ENCODE assay signal across 16 cellular contexts in genomic region chr14:68176687-68177086, GRCh38.
DNase-seq lines count a peak whose midpoint lies in the region; ATAC-seq and TF ChIP-seq lines count a peak whose summit lies in the region.
"Had no signal": no experiment of that assay in that cellular context is flagged by ENCODE, and none has a peak within 500 bp of the region (broad histone marks: within the 10 kb centered on the region; RNA-seq: fewer than 3 reads in every experiment).

No MANE protein-coding gene starts in this region.

- BruUV-seq in HCT116 (replicated peaks; lab: Mats Ljungman, UMichigan), result no TSS peak

- TF ChIP-seq CTCF in HCT116 (IDR thresholded peaks at IDR 0.05 in 2 of 3, conservative IDR thresholded peaks at IDR 0.05 in 1 of 3; ENCODE audit: borderline replicate concordance in 1 of 3, insufficient read depth in 1 of 3, low read depth in 2 of 3, low read length in 2 of 3) (no peak), nephron (IDR thresholded peaks at IDR 0.05; ENCODE audit: unreplicated experiment in 3 of 3) (no peak), type B pancreatic cell (conservative IDR thresholded peaks at IDR 0.05) (no peak), ascending aorta (IDR thresholded peaks at IDR 0.05) (no peak)

- H3K27ac Mint-ChIP-seq in nephron, result peak overlapping the region in 2 of 3 experiments; percentile 60 to 99
- peak overlapping the region; percentile 4 for H3K27ac Mint-ChIP-seq in type B pancreatic cell
- H3K27ac Mint-ChIP-seq: CD14-positive monocyte; CD4-positive, alpha-beta memory T cell; GM23338; HFFc6 had no signal

- TF ChIP-seq RAD21 in HCT116 (IDR thresholded peaks at IDR 0.05; ENCODE audit: low read depth), result no peak

- H3K4me3 ChIP-seq in HCT116 (replicated peaks in 1 of 2; ENCODE audit: low read depth in 1 of 2, low read length in 2 of 2) (no peak overlapping the region), ascending aorta (no peak overlapping the region)
- H3K4me3 ChIP-seq: BLaER1, GM23338 had no signal

- POLR2A ChIA-PET in HCT116 (lab: Charles Lee), result no interaction called here

- H3K9ac ChIP-seq in HCT116 (ENCODE audit: low read length), result no peak overlapping the region
- H3K9ac ChIP-seq: BLaER1 had no signal

- RAD21 ChIA-PET in HCT116 (lab: Charles Lee; ENCODE audit: low non-redundant PET in 1 of 2, low total read pairs in 2 of 2, uncharacterized antibody in 2 of 2, unreplicated experiment in 2 of 2), result no interaction called here

- intact Hi-C loops in HCT116 (cut with micrococcal nuclease), result no loop called here
- intact Hi-C loops in ascending aorta (cut with DNase I), result no loop called here

- H3K4me1 ChIP-seq in HCT116 (ENCODE audit: control insufficient read depth in 1 of 2, insufficient read depth in 2 of 2, low read length in 2 of 2) (peaks cover 50 to 75% of the 10 kb centered on the region in 2 experiments), ascending aorta (no peaks in the 10 kb centered on the region)
- H3K4me1 ChIP-seq: BLaER1 had no signal

- ATAC-seq in HCT116, result no peak
- no peak for ATAC-seq in GM18498 (IDR thresholded peaks at IDR 0.05; ENCODE audit: unreplicated experiment)
- ATAC-seq: GM23338 had no signal

- H3K4me3 Mint-ChIP-seq in nephron (no peak overlapping the region), type B pancreatic cell (no peak overlapping the region)
- H3K4me3 Mint-ChIP-seq: CD14-positive monocyte; CD4-positive, alpha-beta memory T cell; GM23338; HFFc6 had no signal

- TF ChIP-seq POLR2A in HCT116 (IDR thresholded peaks at IDR 0.05; ENCODE audit: borderline replicate concordance, extremely low read depth, insufficient read depth, insufficient read length), result no peak

- H3K36me3 ChIP-seq in HCT116 (ENCODE audit: control insufficient read depth in 1 of 2, insufficient read depth in 2 of 2, low read length in 2 of 2), result no peaks in the 10 kb centered on the region
- no peaks in the 10 kb centered on the region for H3K36me3 ChIP-seq in ascending aorta
- H3K36me3 ChIP-seq: BLaER1 had no signal

- no peak overlapping the region for H2AFZ ChIP-seq in HCT116 (ENCODE audit: low read depth, low read length, poor library complexity, severe bottlenecking)
- H2AFZ ChIP-seq: GM23338 had no signal

- H3K9me2 ChIP-seq in HCT116 (ENCODE audit: insufficient read depth), result no peaks in the 10 kb centered on the region

- H4K20me1 ChIP-seq in HCT116 (ENCODE audit: insufficient read depth), result no peaks in the 10 kb centered on the region
- H4K20me1 ChIP-seq: BLaER1 had no signal

- H3K4me2 ChIP-seq in HCT116 (ENCODE audit: low read length), result no peak overlapping the region
- H3K4me2 ChIP-seq: BLaER1, GM23338 had no signal

- no peak for DNase-seq in HCT116 (ENCODE audit: low read depth, low spot score)
- no peak for DNase-seq in type B pancreatic cell (ENCODE audit: extremely low spot score, unreplicated experiment)
- DNase-seq in amniotic stem cell (lab: John Stamatoyannopoulos, UW), result no peak
- no peak for DNase-seq in ascending aorta (ENCODE audit: low spot score in 2 of 2)
- DNase-seq: CD4-positive, alpha-beta memory T cell; DMS153; DMS79; GDM1; HCEC 1CT; HFFc6; IMR-90 had no signal

- H3K27me3 Mint-ChIP-seq in nephron (ENCODE audit: low read depth) (no peaks in the 10 kb centered on the region), type B pancreatic cell (no peaks in the 10 kb centered on the region)
- H3K27me3 Mint-ChIP-seq: CD4-positive, alpha-beta memory T cell had no signal

- no peaks in the 10 kb centered on the region for H3K9me3 Mint-ChIP-seq in nephron
- H3K9me3 Mint-ChIP-seq in type B pancreatic cell, result peaks cover 8% of the 10 kb centered on the region
- H3K9me3 Mint-ChIP-seq: CD4-positive, alpha-beta memory T cell; GM23338; HFFc6 had no signal

- CTCF ChIA-PET in HCT116 (lab: Charles Lee), result no interaction called here

- H3K36me3 Mint-ChIP-seq in nephron (ENCODE audit: low read depth), result no peaks in the 10 kb centered on the region
- H3K36me3 Mint-ChIP-seq in type B pancreatic cell, result peaks cover 10% of the 10 kb centered on the region
- H3K36me3 Mint-ChIP-seq: CD14-positive monocyte had no signal

- no peaks in the 10 kb centered on the region for H3K27me3 ChIP-seq in HCT116 (ENCODE audit: insufficient read depth, low read length)
- no peaks in the 10 kb centered on the region for H3K27me3 ChIP-seq in ascending aorta
- H3K27me3 ChIP-seq: BLaER1 had no signal

- H3K27ac ChIP-seq in HCT116 (ENCODE audit: low read depth, low read length), result peak overlapping the region; percentile 95
- H3K27ac ChIP-seq in ascending aorta, result no peak overlapping the region
- H3K27ac ChIP-seq: BLaER1 had no signal

- no peaks in the 10 kb centered on the region for H3K9me3 ChIP-seq in HCT116 (ENCODE audit: control insufficient read depth in 1 of 2, insufficient read depth in 1 of 2, low read depth in 1 of 2, low read length in 2 of 2)
- no peaks in the 10 kb centered on the region for H3K9me3 ChIP-seq in ascending aorta
- H3K9me3 ChIP-seq: BLaER1 had no signal

- peaks cover 87% of the 10 kb centered on the region for H3K4me1 Mint-ChIP-seq in nephron
- H3K4me1 Mint-ChIP-seq in type B pancreatic cell (ENCODE audit: unreplicated experiment), result peaks cover 55% of the 10 kb centered on the region
- H3K4me1 Mint-ChIP-seq: CD14-positive monocyte had no signal

- H3K79me2 ChIP-seq in HCT116 (ENCODE audit: insufficient read depth, low read length), result no peaks in the 10 kb centered on the region

TF ChIP-seq in HCT116, 20 proteins besides CTCF, POLR2A, EP300 and RAD21:
- TF ChIP-seq ZNF274 (IDR thresholded peaks at IDR 0.05; ENCODE audit: low read depth, low read length), result no peak
- TF ChIP-seq TCF7L2 (IDR thresholded peaks at IDR 0.05; ENCODE audit: borderline replicate concordance, extremely low read depth, insufficient read depth, insufficient read length), result no peak
- no peak for TF ChIP-seq YY1 (IDR thresholded peaks at IDR 0.05; ENCODE audit: extremely low read depth, insufficient replicate concordance, low read depth, low read length)
- no peak for TF ChIP-seq EZH2 (IDR thresholded peaks at IDR 0.05)
- TF ChIP-seq REST (IDR thresholded peaks at IDR 0.05; ENCODE audit: low read depth), result no peak
- TF ChIP-seq ZBTB33 (IDR thresholded peaks at IDR 0.05; ENCODE audit: extremely low read depth, insufficient replicate concordance, low read length), result no peak
- no peak for TF ChIP-seq CBX3 (IDR thresholded peaks at IDR 0.05; ENCODE audit: low read depth)
- no peak for TF ChIP-seq POLR2AphosphoS5 (IDR thresholded peaks at IDR 0.05; ENCODE audit: low read depth, low read length)
- no peak for TF ChIP-seq ZFX (IDR thresholded peaks at IDR 0.05)
